8 cellular contexts compared by ENCODE assay signal in the genomic region with DNA sequence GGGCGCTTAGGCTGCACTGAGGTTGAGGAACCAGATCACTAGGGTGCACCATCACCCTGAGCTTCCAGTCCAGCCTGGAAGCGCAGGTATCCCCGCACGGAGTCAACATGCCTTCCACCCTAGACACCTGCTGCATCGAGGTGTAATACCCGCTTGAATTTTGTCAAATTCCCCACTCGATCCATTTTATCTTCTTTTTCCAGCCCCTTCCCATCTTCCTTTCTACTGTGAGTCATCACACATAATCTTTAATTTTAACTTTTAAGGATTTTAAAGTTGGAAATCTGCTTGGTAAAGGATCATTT. TPM values are rescaled to one million over a fixed set of nuclear protein-coding genes. Genes with fewer than 3 reads are reported as not detected.
DNase-seq lines count a peak whose midpoint lies in the region; ATAC-seq and TF ChIP-seq lines count a peak whose summit lies in the region.

No MANE protein-coding gene starts in this region.

- DNase-seq in Peyer's patch (no peak), A172 (ENCODE audit: low spot score) (no peak), NCI-H2107 treated with DMSO at 0.1 percent for 48 hours (lab: John Stamatoyannopoulos, UW; ENCODE audit: unreplicated experiment) (no peak)
- no peak for DNase-seq in activated effector memory CD4-positive, alpha-beta T cell treated with Interleukin-2 at 50 U/mL for 16 hours

- WGBS in gastroesophageal sphincter (ENCODE audit: low coverage in 1 of 2), 2 donors = 0 to 1% methylated on average over 6 to 7 of the region's 7 CpGs

- TF ChIP-seq CTCF in Peyer's patch (IDR thresholded peaks at IDR 0.05) = no peak
- TF ChIP-seq CTCF in gastroesophageal sphincter (IDR thresholded peaks at IDR 0.05) = no peak

- peak; percentile 47 for ATAC-seq in GM18511 (IDR thresholded peaks at IDR 0.05; ENCODE audit: unreplicated experiment)
- peak; percentile 34 for ATAC-seq in HG02588 (IDR thresholded peaks at IDR 0.05; ENCODE audit: unreplicated experiment)
- ATAC-seq in gastroesophageal sphincter = no peak

- H3K4me1 ChIP-seq in Peyer's patch (peaks cover 0 to 5% (median 0%) of the 10 kb centered on the region in 4 donors), gastroesophageal sphincter (peaks cover 0 to 20% (median 6%) of the 10 kb centered on the region in 3 donors)

- peak overlapping the region in 3 of 4 donors; percentile 76 to 90 (median 78) for H3K27ac ChIP-seq in Peyer's patch
- H3K27ac ChIP-seq in gastroesophageal sphincter = no peak overlapping the region
- peak overlapping the region in 12 of 21 experiments; percentile 58 to 92 (median 84) for H3K27ac ChIP-seq in skin epidermis

- H3K36me3 ChIP-seq in Peyer's patch (no peaks in the 10 kb centered on the region), gastroesophageal sphincter (no peaks in the 10 kb centered on the region)

- H3K9me3 ChIP-seq in Peyer's patch = no peaks in the 10 kb centered on the region
- H3K9me3 ChIP-seq in gastroesophageal sphincter = no peaks in the 10 kb centered on the region

- no peaks in the 10 kb centered on the region for H3K27me3 ChIP-seq in Peyer's patch
- no peaks in the 10 kb centered on the region for H3K27me3 ChIP-seq in gastroesophageal sphincter

- H3K4me3 ChIP-seq in Peyer's patch = peak overlapping the region; percentile 59 to 94 (median 81)
- peak overlapping the region; percentile 51 to 77 for H3K4me3 ChIP-seq in gastroesophageal sphincter
- H3K4me3 ChIP-seq in skin epidermis = peak overlapping the region; percentile 65 to 97 (median 91)

- TF ChIP-seq POLR2A in Peyer's patch (IDR thresholded peaks at IDR 0.05) (no peak), gastroesophageal sphincter (IDR thresholded peaks at IDR 0.05) (no peak)

- TF ChIP-seq EP300 in gastroesophageal sphincter (IDR thresholded peaks at IDR 0.05) = no peak

RNA-seq across cellular contexts. Expression of a gene that starts 0.8 kb away (rescaled TPM):
- total RNA-seq in Peyer's patch (1 to 10 TPM; 1.7 to 8.3 (median 3.7) TPM), gastroesophageal sphincter (1 to 10 TPM in 1 of 4 donors, under 1 TPM in 2, not detected in 1; 0.67 to 6.8 (median 0.69) TPM)
- total RNA-seq in A172 (2014; rRNA removed; shearing (Covaris generic)) = 20.0 and 46.9 TPM in 2 replicates

Comparison
In these comparisons a context has a peak if more than half of its experiments do, and no peak if none do; other contexts are left out.
1. H3K27ac ChIP-seq: peak in Peyer's patch (3 of 4) and skin epidermis (12 of 21); none in gastroesophageal sphincter (0 of 4).
2. Peak in every context shown above with its lines, with median percentiles within 50 percentile points of each other: H3K4me3 ChIP-seq.